8 cellular contexts compared by ENCODE assay signal in genomic region chr13:112894673-112895481, GRCh38.
DNase-seq lines count a peak whose midpoint lies in the region; ATAC-seq and TF ChIP-seq lines count a peak whose summit lies in the region.

No MANE protein-coding gene starts in this region.

- TF ChIP-seq POLR2A in tibial nerve (IDR thresholded peaks at IDR 0.05) = no peak

- ATAC-seq in activated T-cell treated with anti-CD3 and anti-CD28 coated beads, Interleukin-2, amount 50 U/mL, for 4 hours = peak; percentile 13 to 20

- H3K27me3 Mint-ChIP-seq in activated T-cell treated with anti-CD3 and anti-CD28 coated beads, Interleukin-2, amount 50 U/mL, for 4 hours (ENCODE audit: low read depth) = peaks cover 12% of the 10 kb centered on the region

- H3K4me3 Mint-ChIP-seq in activated T-cell treated with anti-CD3 and anti-CD28 coated beads, Interleukin-2, amount 50 U/mL, for 4 hours = peak overlapping the region; percentile 35

- TF ChIP-seq CTCF in astrocyte of the cerebellum (IDR thresholded peaks at IDR 0.05; ENCODE audit: low read depth, low read length, missing control alignments) (no peak), liver (IDR thresholded peaks at IDR 0.05; ENCODE audit: low read depth, low read length, missing input control) (no peak), tibial nerve (IDR thresholded peaks at IDR 0.05) (no peak)

- H3K4me1 Mint-ChIP-seq in activated T-cell treated with anti-CD3 and anti-CD28 coated beads, Interleukin-2, amount 50 U/mL, for 4 hours (ENCODE audit: low read depth) = peaks cover 4% of the 10 kb centered on the region

- TF ChIP-seq RAD21 in liver (IDR thresholded peaks at IDR 0.05) = no peak

- no peaks in the 10 kb centered on the region for H3K9me3 Mint-ChIP-seq in activated T-cell treated with anti-CD3 and anti-CD28 coated beads, Interleukin-2, amount 50 U/mL, for 4 hours

- H3K27ac ChIP-seq in liver (ENCODE audit: low read depth in 1 of 2, low read length in 2 of 2) (no peak overlapping the region), tibial nerve (no peak overlapping the region)

- no peaks in the 10 kb centered on the region for H3K9me3 ChIP-seq in liver (ENCODE audit: control insufficient read depth in 4 of 4, low read length in 3 of 4)
- H3K9me3 ChIP-seq in tibial nerve = no peaks in the 10 kb centered on the region

- DNase-seq in activated T-cell treated with anti-CD3 and anti-CD28 coated beads, Interleukin-2, amount 50 U/mL, for 4 hours = no peak
- DNase-seq in activated T-cell treated with anti-CD3 and anti-CD28 coated beads for 4 hours (no peak), astrocyte of the cerebellum (ENCODE audit: low read depth) (no peak), tibial nerve (ENCODE audit: low spot score in 2 of 2) (no peak), NCI-H2196 (lab: John Stamatoyannopoulos, UW; ENCODE audit: unreplicated experiment) (no peak), NCI-H82 (lab: John Stamatoyannopoulos, UW) (no peak)
- no peak for DNase-seq in activated CD8-positive, alpha-beta memory T cell treated with anti-CD3 and anti-CD28 coated beads for 24 hours

- H3K9ac ChIP-seq in liver (ENCODE audit: low read depth in 1 of 2, low read length in 2 of 2) = peak overlapping the region in 1 of 2 donors; percentile 53

- H3K27me3 ChIP-seq in liver (ENCODE audit: control insufficient read depth in 4 of 4, insufficient read depth in 4 of 4, low read length in 3 of 4) (no peaks in the 10 kb centered on the region), tibial nerve (peaks cover 0 to 77% of the 10 kb centered on the region in 2 donors)

- H3K36me3 Mint-ChIP-seq in activated T-cell treated with anti-CD3 and anti-CD28 coated beads, Interleukin-2, amount 50 U/mL, for 4 hours (ENCODE audit: insufficient read depth) = no peaks in the 10 kb centered on the region

- in situ Hi-C loops in astrocyte of the cerebellum (cut with HindIII; ENCODE audit: low sequenced_read_pairs) = no loop called here

- H3K36me3 ChIP-seq in liver (ENCODE audit: control insufficient read depth in 4 of 4, insufficient read depth in 3 of 4, low read depth in 1 of 4, low read length in 3 of 4) (no peaks in the 10 kb centered on the region), tibial nerve (no peaks in the 10 kb centered on the region)

- H3K4me3 ChIP-seq in astrocyte of the cerebellum (ENCODE audit: low read depth, low read length) = peak overlapping the region; percentile 34
- H3K4me3 ChIP-seq in liver (ENCODE audit: low read depth in 1 of 3, low read length in 3 of 3) = peak overlapping the region; percentile 18 to 62 (median 30)
- H3K4me3 ChIP-seq in tibial nerve = peak overlapping the region in 3 of 4 donors; percentile 25 to 53 (median 32)

- H3K4me1 ChIP-seq in liver (ENCODE audit: control insufficient read depth in 4 of 4, insufficient read depth in 4 of 4, low read length in 3 of 4) (peaks cover 8 to 23% (median 15%) of the 10 kb centered on the region in 4 donors), tibial nerve (peaks cover 0 to 30% (median 15%) of the 10 kb centered on the region in 4 donors)

- WGBS in liver = 37% methylated on average over 36 of the region's 36 CpGs
- WGBS in tibial nerve, 2 donors = 6% methylated on average over 16 to 23 of the region's 36 CpGs

- TF ChIP-seq EP300 in tibial nerve (IDR thresholded peaks at IDR 0.05) = no peak

TF ChIP-seq in liver, 16 proteins besides CTCF, POLR2A, EP300 and RAD21:
- TF ChIP-seq EGR1 (IDR thresholded peaks at IDR 0.05; ENCODE audit: low read depth in 2 of 2) (no peak), FOXA2 (IDR thresholded peaks at IDR 0.05) (no peak), REST (IDR thresholded peaks at IDR 0.05) (no peak), FOXA1 (IDR thresholded peaks at IDR 0.05) (no peak), NR2F2 (IDR thresholded peaks at IDR 0.05) (no peak), YY1 (IDR thresholded peaks at IDR 0.05) (no peak), MAX (IDR thresholded peaks at IDR 0.05) (no peak), HNF4G (IDR thresholded peaks at IDR 0.05) (no peak)
